9 cellular contexts compared by ENCODE assay signal in genomic region chr17:73646409-73647305, GRCh38.
DNase-seq lines count a peak whose midpoint lies in the region; ATAC-seq and TF ChIP-seq lines count a peak whose summit lies in the region.
"Had no signal": no experiment of that assay in that cellular context is flagged by ENCODE, and none has a peak within 500 bp of the region (broad histone marks: within the 10 kb centered on the region; RNA-seq: fewer than 3 reads in every experiment).

No MANE protein-coding gene starts in this region.

- no peak overlapping the region for H3K27ac ChIP-seq in HL-60 (replicated peaks)

- H3K4me1 Mint-ChIP-seq in nephron, result peaks cover 34% of the 10 kb centered on the region

- H3K27ac Mint-ChIP-seq in nephron, result peak overlapping the region; percentile 10 to 86 (median 46)

- H3K36me3 Mint-ChIP-seq in nephron (ENCODE audit: low read depth), result no peaks in the 10 kb centered on the region

- H3K4me3 Mint-ChIP-seq in nephron, result peak overlapping the region; percentile 78 to 88 (median 84)

- TF ChIP-seq CTCF in HL-60 (IDR thresholded peaks at IDR 0.05; ENCODE audit: insufficient read depth, low read length) (peak; percentile 28), nephron (IDR thresholded peaks at IDR 0.05; ENCODE audit: unreplicated experiment in 3 of 3) (peak; percentile 39 to 49 (median 45))

- H3K4me3 ChIP-seq in HL-60 (replicated peaks; ENCODE audit: insufficient read depth, low read length), result no peak overlapping the region

- DNase-seq in NCI-H2081 (lab: John Stamatoyannopoulos, UW) (peak; percentile 3 to 40), NCI-H2081 treated with DMSO at 0.1 percent for 48 hours (lab: John Stamatoyannopoulos, UW) (no peak), HL-60 (ENCODE audit: low read depth in 1 of 2, low spot score in 1 of 2) (peak in 1 of 2 experiments; percentile 50), GF-D8 (lab: John Stamatoyannopoulos, UW) (no peak), SHP77 treated with DMSO at 0.1 percent for 48 hours (lab: John Stamatoyannopoulos, UW) (no peak)
- DNase-seq in activated T-cell treated with anti-CD3 and anti-CD28 coated beads, Interleukin-2, amount 50 U/mL, for 48 hours, result peak; percentile 23 to 34
- DNase-seq: stimulated activated CD8-positive, alpha-beta memory T cell treated with anti-CD3 and anti-CD28 coated beads, Interleukin-4, amount 100 ng/mL, for 48 hours had no signal

- no peaks in the 10 kb centered on the region for H3K9me3 Mint-ChIP-seq in nephron

- peaks cover 19% of the 10 kb centered on the region for H3K27me3 ChIP-seq in HL-60 (ENCODE audit: insufficient read depth, poor library complexity, severe bottlenecking)

- H3K27me3 Mint-ChIP-seq in nephron (ENCODE audit: low read depth), result peaks cover 51% of the 10 kb centered on the region

- no peak for ATAC-seq in HG03139 (IDR thresholded peaks at IDR 0.05; ENCODE audit: unreplicated experiment)

Comparison
In these comparisons a context has a peak if more than half of its experiments do, and no peak if none do; other contexts are left out.
1. DNase-seq: peak in NCI-H2081 (2 of 2) and activated T-cell treated with anti-CD3 and anti-CD28 coated beads, Interleukin-2, amount 50 U/mL, for 48 hours (2 of 2); none in NCI-H2081 treated with DMSO at 0.1 percent for 48 hours (single experiment), GF-D8 (single experiment) and SHP77 treated with DMSO at 0.1 percent for 48 hours (single experiment).